8 cellular contexts compared by ENCODE assay signal in the genomic region with DNA sequence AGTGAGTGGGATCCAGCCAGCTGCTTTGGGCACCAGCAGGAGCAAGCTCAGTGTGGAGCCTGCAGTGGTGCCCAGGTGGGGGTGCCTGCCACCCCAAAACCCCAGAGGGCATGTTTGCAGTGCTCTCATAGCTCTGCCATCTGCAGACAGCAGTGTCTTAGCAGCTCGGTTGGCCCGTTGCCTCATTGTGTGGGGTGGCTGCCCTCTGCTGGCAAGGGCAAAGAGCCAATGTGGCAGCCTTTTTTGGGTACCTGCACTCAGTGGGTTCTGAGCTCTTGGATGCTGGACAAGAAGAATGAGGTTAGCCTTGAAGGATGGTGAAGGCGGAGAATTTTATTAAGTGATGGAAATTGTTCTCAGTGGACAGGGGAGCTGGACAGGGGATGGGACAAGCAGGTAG. TPM values are rescaled to one million over a fixed set of nuclear protein-coding genes. Genes with fewer than 3 reads are reported as not detected.
DNase-seq lines count a peak whose midpoint lies in the region; ATAC-seq, FAIRE-seq and TF ChIP-seq lines count a peak whose summit lies in the region.

No MANE protein-coding gene starts in this region.

- H3K36me3 Mint-ChIP-seq in activated naive CD8-positive, alpha-beta T cell treated with anti-CD3 and anti-CD28 coated beads, Interleukin-2, amount 10 ng/mL, durations not matched to agents 7 days and 5 days: no peaks in the 10 kb centered on the region

- 22% methylated on average over 3 of the region's 3 CpGs for WGBS in A549 (ENCODE audit: missing lambda C conversion rate)

- no peaks in the 10 kb centered on the region for H3K27me3 ChIP-seq in Karpas-422 (ENCODE audit: low read length)

- H3K4me3 Mint-ChIP-seq in activated naive CD8-positive, alpha-beta T cell treated with anti-CD3 and anti-CD28 coated beads, Interleukin-2, amount 10 ng/mL, durations not matched to agents 7 days and 5 days: no peak overlapping the region

- H3K4me3 ChIP-seq in A549 (no peak overlapping the region), Karpas-422 (ENCODE audit: low read length) (no peak overlapping the region)

- ATAC-seq in A549 (peak; percentile 72 to 92), GM18868 (IDR thresholded peaks at IDR 0.05; ENCODE audit: unreplicated experiment) (peak; percentile 75), GM19452 (IDR thresholded peaks at IDR 0.05; ENCODE audit: unreplicated experiment) (no peak)
- ATAC-seq in activated naive CD8-positive, alpha-beta T cell treated with anti-CD3 and anti-CD28 coated beads, Interleukin-2, amount 10 ng/mL, durations not matched to agents 7 days and 5 days (ENCODE audit: low read depth): peak; percentile 90

- no peaks in the 10 kb centered on the region for H3K9me3 Mint-ChIP-seq in activated naive CD8-positive, alpha-beta T cell treated with anti-CD3 and anti-CD28 coated beads, Interleukin-2, amount 10 ng/mL, durations not matched to agents 7 days and 5 days

- H3K4me2 ChIP-seq in A549: no peak overlapping the region
- no peak overlapping the region for H3K4me2 ChIP-seq in Karpas-422 (ENCODE audit: low read depth, low read length, poor library complexity, severe bottlenecking)

- CTCF ChIA-PET in A549 (lab: Yijun Ruan, JAX): interaction anchor here (0.6 to 18.8 kb wide), 32 partner anchors 9 to 504 kb away, joined by 3 to 268 read pairs (median 4); no protein-coding TSS in a partner anchor

- POLR2A ChIA-PET in A549 (lab: Yijun Ruan, JAX): no interaction called here
- POLR2A ChIA-PET in activated naive CD8-positive, alpha-beta T cell treated with anti-CD3 and anti-CD28 coated beads, Interleukin-2, amount 10 ng/mL, durations not matched to agents 7 days and 5 days (lab: Charles Lee): interaction anchor here (1.0 to 2.9 kb wide), 3 partner anchors 79 to 92 kb away, joined by 3 to 14 read pairs (median 6); partner anchors contain the start of gene TESPA1

- H3K4me1 Mint-ChIP-seq in activated naive CD8-positive, alpha-beta T cell treated with anti-CD3 and anti-CD28 coated beads, Interleukin-2, amount 10 ng/mL, durations not matched to agents 7 days and 5 days: peaks cover 4% of the 10 kb centered on the region

- H3K9me2 ChIP-seq in Karpas-422 (replicated peaks; ENCODE audit: insufficient read depth, low read length): no peaks in the 10 kb centered on the region

- H3K36me3 ChIP-seq in Karpas-422 (ENCODE audit: insufficient read depth, low read length): no peaks in the 10 kb centered on the region

- DNase-seq in A549 (ENCODE audit: low read depth in 1 of 2, low spot score in 1 of 2) (peak; percentile 7 to 62), Karpas-422 (peak; percentile 91), SW480 (ENCODE audit: low spot score) (peak; percentile 20), inferior parietal cortex (ENCODE audit: extremely low spot score) (peak; percentile 37)
- peak; percentile 79 for DNase-seq in activated naive CD8-positive, alpha-beta T cell treated with anti-CD3 and anti-CD28 coated beads, Interleukin-2, amount 10 ng/mL, durations not matched to agents 7 days and 5 days
- peak; percentile 59 for DNase-seq in stimulated activated CD8-positive, alpha-beta memory T cell treated with anti-CD3 and anti-CD28 coated beads, Interleukin-12 subunit alpha, Interleukin-12 subunit beta, amount 100 ng/mL, for 1 hour (ENCODE audit: low read depth)

- H3K27me3 Mint-ChIP-seq in activated naive CD8-positive, alpha-beta T cell treated with anti-CD3 and anti-CD28 coated beads, Interleukin-2, amount 10 ng/mL, durations not matched to agents 7 days and 5 days: peaks cover 19% of the 10 kb centered on the region

- H3K4me1 ChIP-seq in A549 (no peaks in the 10 kb centered on the region), Karpas-422 (ENCODE audit: low read length) (peaks cover 11% of the 10 kb centered on the region)

- no peak overlapping the region for H3K27ac Mint-ChIP-seq in activated naive CD8-positive, alpha-beta T cell treated with anti-CD3 and anti-CD28 coated beads, Interleukin-2, amount 10 ng/mL, durations not matched to agents 7 days and 5 days

- FAIRE-seq in A549 (lab: Jason Lieb, UNC): no peak

- no peaks in the 10 kb centered on the region for H4K20me1 ChIP-seq in Karpas-422 (ENCODE audit: insufficient read depth, low read depth, low read length)

- TF ChIP-seq RAD21 in A549 (conservative IDR thresholded peaks at IDR 0.05 in 1 of 2, IDR thresholded peaks at IDR 0.05 in 1 of 2): peak; percentile 51 to 59

- H3K27ac ChIP-seq in A549 (no peak overlapping the region), Karpas-422 (ENCODE audit: low read length) (no peak overlapping the region)

- no peak overlapping the region for H3K9ac ChIP-seq in Karpas-422 (ENCODE audit: low read length)

- H3K79me2 ChIP-seq in Karpas-422 (ENCODE audit: low read length): no peaks in the 10 kb centered on the region

- TF ChIP-seq POLR2A in A549 (IDR thresholded peaks at IDR 0.05; ENCODE audit: low read length): no peak

- no peaks in the 10 kb centered on the region for H3K9me3 ChIP-seq in A549
- no peaks in the 10 kb centered on the region for H3K9me3 ChIP-seq in Karpas-422 (ENCODE audit: low read length)

- peak; percentile 50 for TF ChIP-seq CTCF in A549 (IDR thresholded peaks at IDR 0.05)

- no peak overlapping the region for H2AFZ ChIP-seq in Karpas-422 (ENCODE audit: low read length)

- no peak for TF ChIP-seq EP300 in A549 (IDR thresholded peaks at IDR 0.05)

TF ChIP-seq in A549, 52 proteins besides CTCF, POLR2A, EP300 and RAD21:
- TF ChIP-seq MAFK (IDR thresholded peaks at IDR 0.05; ENCODE audit: partially characterized antibody) (no peak), SMC3 (IDR thresholded peaks at IDR 0.05) (peak; percentile 52)

RNA-seq across cellular contexts. Expression of gene NEUROD4, which starts 52.3 kb away (rescaled TPM):
- polyA plus RNA-seq in A549 (2011; rRNA removed) (not detected in 2 replicates), A549 (2017; fragmentation: RNase III; extraction: RNeasy Plus Mini Kit Qiagen cat#74134 plus additional on column Dnase treatment) (not detected in 3 replicates)
- not detected in 2 replicates for polyA plus RNA-seq in A549 (2012; cell fraction: cytosol; rRNA removed)
- not detected in 2 replicates for polyA plus RNA-seq in A549 (2012; cell fraction: nucleus; rRNA removed)
- polyA minus RNA-seq in A549 (2011; rRNA and poly(A)+ RNA removed): not detected in 2 replicates
- total RNA-seq in Karpas-422 (2014; rRNA removed; shearing (Covaris generic); ENCODE audit: low replicate concordance): not detected in 2 replicates
- total RNA-seq in activated naive CD8-positive, alpha-beta T cell treated with anti-CD3 and anti-CD28 coated beads, Interleukin-2, amount 10 ng/mL, durations not matched to agents 7 days and 5 days: not detected

RNA-seq across cellular contexts. Expression of gene OR9K2, which starts 54.1 kb away (rescaled TPM):
- polyA plus RNA-seq in A549 (2011; rRNA removed) (not detected in 2 replicates), A549 (2017; fragmentation: RNase III; extraction: RNeasy Plus Mini Kit Qiagen cat#74134 plus additional on column Dnase treatment) (not detected in 3 replicates)
- polyA plus RNA-seq in A549 (2012; cell fraction: cytosol; rRNA removed): not detected in 2 replicates
- polyA plus RNA-seq in A549 (2012; cell fraction: nucleus; rRNA removed): not detected in 2 replicates
- polyA minus RNA-seq in A549 (2011; rRNA and poly(A)+ RNA removed): not detected in 2 replicates
- total RNA-seq in Karpas-422 (2014; rRNA removed; shearing (Covaris generic); ENCODE audit: low replicate concordance): not detected in 2 replicates
- total RNA-seq in activated naive CD8-positive, alpha-beta T cell treated with anti-CD3 and anti-CD28 coated beads, Interleukin-2, amount 10 ng/mL, durations not matched to agents 7 days and 5 days: not detected

Comparison
In these comparisons a context has a peak if more than half of its experiments do, and no peak if none do; other contexts are left out.
1. DNase-seq: peak in every context shown above with its lines; median percentile 91 in Karpas-422; 79 in activated naive CD8-positive, alpha-beta T cell treated with anti-CD3 and anti-CD28 coated beads, Interleukin-2, amount 10 ng/mL, durations not matched to agents 7 days and 5 days; 59 in stimulated activated CD8-positive, alpha-beta memory T cell treated with anti-CD3 and anti-CD28 coated beads, Interleukin-12 subunit alpha, Interleukin-12 subunit beta, amount 100 ng/mL, for 1 hour; 37 in inferior parietal cortex; 34 in A549; 20 in SW480.